8 cellular contexts compared by ENCODE assay signal in genomic region chr2:179129574-179130238, GRCh38.
A peak's percentile ranks its signal among the peaks of the same experiment; 100 is the strongest.
DNase-seq lines count a peak whose midpoint lies in the region; ATAC-seq and TF ChIP-seq lines count a peak whose summit lies in the region.

No MANE protein-coding gene starts in this region.

- H3K27me3 ChIP-seq in effector memory CD4-positive, alpha-beta T cell (replicated peaks; ENCODE audit: control insufficient read depth, insufficient read depth, low read length, poor library complexity, severe bottlenecking) = no peaks in the 10 kb centered on the region

- no peaks in the 10 kb centered on the region for H3K36me3 Mint-ChIP-seq in activated CD4-positive, alpha-beta T cell treated with anti-CD3 and anti-CD28 coated beads, Interleukin-2, amount 10 ng/mL, durations not matched to agents 7 days and 5 days (ENCODE audit: low read depth)
- H3K36me3 Mint-ChIP-seq in naive thymus-derived CD8-positive, alpha-beta T cell = peaks cover 0 to 2% (median 0%) of the 10 kb centered on the region in 3 donors

- TF ChIP-seq CTCF in choroid plexus epithelial cell (conservative IDR thresholded peaks at IDR 0.05; ENCODE audit: low read depth, low read length) = peak; percentile 72

- no peaks in the 10 kb centered on the region for H3K27me3 Mint-ChIP-seq in activated CD4-positive, alpha-beta T cell treated with anti-CD3 and anti-CD28 coated beads, Interleukin-2, amount 10 ng/mL, durations not matched to agents 7 days and 5 days
- no peaks in the 10 kb centered on the region for H3K27me3 Mint-ChIP-seq in naive thymus-derived CD8-positive, alpha-beta T cell

- ATAC-seq in naive thymus-derived CD8-positive, alpha-beta T cell = no peak

- DNase-seq in activated CD4-positive, alpha-beta T cell treated with anti-CD3 and anti-CD28 coated beads, Interleukin-2, amount 10 ng/mL, durations not matched to agents 7 days and 5 days = peak; percentile 45
- DNase-seq in activated CD4-positive, alpha-beta T cell treated with anti-CD3 and anti-CD28 coated beads for 1 hour = no peak
- peak; percentile 37 for DNase-seq in LHCN-M2 (ENCODE audit: low read depth)
- DNase-seq in choroid plexus epithelial cell (ENCODE audit: low read depth) = peak; percentile 51
- peak in 6 of 10 donors; percentile 7 to 51 (median 27) for DNase-seq in naive thymus-derived CD8-positive, alpha-beta T cell
- no peak for DNase-seq in NCI-H2029 treated with DMSO at 0.1 percent for 48 hours (lab: John Stamatoyannopoulos, UW)
- no peak for DNase-seq in stimulated activated CD4-positive, alpha-beta T cell treated with anti-CD3 and anti-CD28 coated beads, Interleukin-4, amount 100 ng/mL, for 4 hours
- DNase-seq in effector memory CD4-positive, alpha-beta T cell = no peak

- H3K9me3 Mint-ChIP-seq in activated CD4-positive, alpha-beta T cell treated with anti-CD3 and anti-CD28 coated beads, Interleukin-2, amount 10 ng/mL, durations not matched to agents 7 days and 5 days = no peaks in the 10 kb centered on the region
- H3K9me3 Mint-ChIP-seq in naive thymus-derived CD8-positive, alpha-beta T cell = no peaks in the 10 kb centered on the region

- no peaks in the 10 kb centered on the region for H3K9me3 ChIP-seq in effector memory CD4-positive, alpha-beta T cell (ENCODE audit: control insufficient read depth, low read length)

- H3K4me3 Mint-ChIP-seq in activated CD4-positive, alpha-beta T cell treated with anti-CD3 and anti-CD28 coated beads, Interleukin-2, amount 10 ng/mL, durations not matched to agents 7 days and 5 days = no peak overlapping the region
- no peak overlapping the region for H3K4me3 Mint-ChIP-seq in naive thymus-derived CD8-positive, alpha-beta T cell

- H3K4me3 ChIP-seq in choroid plexus epithelial cell (ENCODE audit: low read depth, low read length) = no peak overlapping the region
- H3K4me3 ChIP-seq in effector memory CD4-positive, alpha-beta T cell (ENCODE audit: insufficient read depth, low read depth, low read length, poor library complexity, severe bottlenecking) = no peak overlapping the region

- H3K4me1 Mint-ChIP-seq in activated CD4-positive, alpha-beta T cell treated with anti-CD3 and anti-CD28 coated beads, Interleukin-2, amount 10 ng/mL, durations not matched to agents 7 days and 5 days = no peaks in the 10 kb centered on the region
- no peaks in the 10 kb centered on the region for H3K4me1 Mint-ChIP-seq in naive thymus-derived CD8-positive, alpha-beta T cell

- H3K27ac ChIP-seq in effector memory CD4-positive, alpha-beta T cell (ENCODE audit: insufficient read depth, low read length, poor library complexity, severe bottlenecking) = no peak overlapping the region

- no peaks in the 10 kb centered on the region for H3K36me3 ChIP-seq in effector memory CD4-positive, alpha-beta T cell (ENCODE audit: control insufficient read depth, insufficient read depth, low read length)

- CTCF ChIA-PET in activated CD4-positive, alpha-beta T cell treated with anti-CD3 and anti-CD28 coated beads, Interleukin-2, amount 10 ng/mL, durations not matched to agents 7 days and 5 days (lab: Charles Lee) = interaction anchor here (0.7 to 1.3 kb wide), 4 partner anchors 9 to 237 kb away, joined by 3 to 6 read pairs (median 4); partner anchors contain the start of gene CCDC141

- H3K4me1 ChIP-seq in effector memory CD4-positive, alpha-beta T cell (ENCODE audit: control insufficient read depth, insufficient read depth, low read length, poor library complexity, severe bottlenecking) = no peaks in the 10 kb centered on the region

- POLR2A ChIA-PET in activated CD4-positive, alpha-beta T cell treated with anti-CD3 and anti-CD28 coated beads, Interleukin-2, amount 10 ng/mL, durations not matched to agents 7 days and 5 days (lab: Charles Lee) = interaction anchor here (0.6 kb wide), 2 partner anchors 17 to 339 kb away, joined by 3 to 5 read pairs; no protein-coding TSS in a partner anchor
- POLR2A ChIA-PET in naive thymus-derived CD8-positive, alpha-beta T cell (lab: Charles Lee) = interaction anchor here (0.7 to 1.7 kb wide), 2 partner anchors 39 to 80 kb away, joined by 4 to 6 read pairs; partner anchors contain the start of gene CCDC141

- H3K27ac Mint-ChIP-seq in activated CD4-positive, alpha-beta T cell treated with anti-CD3 and anti-CD28 coated beads, Interleukin-2, amount 10 ng/mL, durations not matched to agents 7 days and 5 days = no peak overlapping the region
- H3K27ac Mint-ChIP-seq in naive thymus-derived CD8-positive, alpha-beta T cell = no peak overlapping the region

Comparison
In these comparisons a context has a peak if more than half of its experiments do, and no peak if none do; other contexts are left out.
1. DNase-seq: peak in activated CD4-positive, alpha-beta T cell treated with anti-CD3 and anti-CD28 coated beads, Interleukin-2, amount 10 ng/mL, durations not matched to agents 7 days and 5 days (single experiment), LHCN-M2 (single experiment), choroid plexus epithelial cell (single experiment) and naive thymus-derived CD8-positive, alpha-beta T cell (6 of 10); none in activated CD4-positive, alpha-beta T cell treated with anti-CD3 and anti-CD28 coated beads for 1 hour (single experiment), NCI-H2029 treated with DMSO at 0.1 percent for 48 hours (single experiment), stimulated activated CD4-positive, alpha-beta T cell treated with anti-CD3 and anti-CD28 coated beads, Interleukin-4, amount 100 ng/mL, for 4 hours (0 of 2) and effector memory CD4-positive, alpha-beta T cell (0 of 3).